ENCODE assay signal across 21 cellular contexts in genomic region chr2:175446201-175446600, GRCh38.
DNase-seq lines count a peak whose midpoint lies in the region; ATAC-seq, FAIRE-seq and TF ChIP-seq lines count a peak whose summit lies in the region.
"Had no signal": no experiment of that assay in that cellular context is flagged by ENCODE, and none has a peak within 500 bp of the region (broad histone marks: within the 10 kb centered on the region; RNA-seq: fewer than 3 reads in every experiment).

No MANE protein-coding gene starts in this region.

- no peaks in the 10 kb centered on the region for H3K9me1 ChIP-seq in K562 (ENCODE audit: control insufficient read depth, insufficient read depth, low read length)

- POLR2A ChIA-PET in A549 (lab: Yijun Ruan, JAX) (no interaction called here), K562 (lab: Yijun Ruan, JAX) (interaction anchor here (0.6 kb wide), 1 partner anchor 9 kb away, joined by 3 read pairs; no protein-coding TSS in a partner anchor)

- FAIRE-seq in A549 (lab: Jason Lieb, UNC) (no peak), K562 (lab: Jason Lieb, UNC) (no peak)
- FAIRE-seq: A204.1, D721Med, G401.6, GM12891, GM19239 had no signal

- H3K4me1 ChIP-seq in A549 (no peaks in the 10 kb centered on the region), K562 (replicated peaks in 1 of 2; ENCODE audit: control insufficient read depth in 2 of 2, insufficient read depth in 2 of 2, low read length in 2 of 2) (no peaks in the 10 kb centered on the region), SJCRH30 (no peaks in the 10 kb centered on the region)
- H3K4me1 ChIP-seq: Caco-2 had no signal

- H4K20me1 ChIP-seq in K562 (replicated peaks; ENCODE audit: control insufficient read depth, insufficient read depth, low read length) = no peaks in the 10 kb centered on the region
- H4K20me1 ChIP-seq: BLaER1 treated with 17β-estradiol and CSF1 and Interleukin-3, amounts not matched to agents 10 nM and 100 nM had no signal

- ATAC-seq in A549 = no peak
- no peak for ATAC-seq in K562
- ATAC-seq in HG02885 (IDR thresholded peaks at IDR 0.05; ENCODE audit: poor library complexity, unreplicated experiment) = no peak
- ATAC-seq: CD8-positive, alpha-beta T cell had no signal

- no peak overlapping the region for H3K9ac ChIP-seq in K562 (ENCODE audit: insufficient read depth in 1 of 2, low read depth in 2 of 2, low read length in 2 of 2)
- H3K9ac ChIP-seq: BLaER1 treated with 17β-estradiol and CSF1 and Interleukin-3, amounts not matched to agents 10 nM and 100 nM had no signal

- TF ChIP-seq RAD21 in A549 (conservative IDR thresholded peaks at IDR 0.05 in 1 of 2, IDR thresholded peaks at IDR 0.05 in 1 of 2) = no peak
- no peak for TF ChIP-seq RAD21 in K562 (CRISPR knock-in tag; conservative IDR thresholded peaks at IDR 0.05 in 1 of 2, IDR thresholded peaks at IDR 0.05 in 1 of 2)

- no TSS peak for BruUV-seq in K562 (replicated peaks; lab: Mats Ljungman, UMichigan)

- TF ChIP-seq EP300 in A549 (IDR thresholded peaks at IDR 0.05) (no peak), K562 (IDR thresholded peaks at IDR 0.05; ENCODE audit: low read length) (no peak)

- H3K4me2 ChIP-seq in A549 (no peak overlapping the region), K562 (ENCODE audit: insufficient read depth, low read length) (no peak overlapping the region)
- H3K4me2 ChIP-seq: BLaER1 treated with 17β-estradiol and CSF1 and Interleukin-3, amounts not matched to agents 10 nM and 100 nM had no signal

- no peak overlapping the region for H2AFZ ChIP-seq in K562 (ENCODE audit: low read depth, low read length)

- intact Hi-C loops in K562 (cut with micrococcal nuclease) = no loop called here

- no peaks in the 10 kb centered on the region for H3K9me3 ChIP-seq in A549
- no peaks in the 10 kb centered on the region for H3K9me3 ChIP-seq in K562 (replicated peaks; ENCODE audit: control insufficient read depth, insufficient read depth, low read depth, low read length)
- H3K9me3 ChIP-seq in SJCRH30 (replicated peaks) = no peaks in the 10 kb centered on the region
- H3K9me3 ChIP-seq: BLaER1 treated with 17β-estradiol and CSF1 and Interleukin-3, amounts not matched to agents 10 nM and 100 nM; Caco-2 had no signal

- CTCF ChIA-PET in A549 (lab: Yijun Ruan, JAX) (no interaction called here), K562 (lab: Yijun Ruan, JAX; ENCODE audit: low intra/inter-chr PET ratio) (no interaction called here)

- H3K27me3 ChIP-seq in HL-60 (ENCODE audit: insufficient read depth, poor library complexity, severe bottlenecking) (no peaks in the 10 kb centered on the region), K562 (ENCODE audit: control insufficient read depth in 2 of 2, insufficient read depth in 2 of 2, low read length in 2 of 2) (peaks cover 3 to 4% of the 10 kb centered on the region in 2 experiments; a peak in 2 of 5 replicates), SJCRH30 (0 out of 2 replicates have a peak, but pooled peaks cover 2% of the 10 kb centered on the region)
- H3K27me3 ChIP-seq: BLaER1 treated with 17β-estradiol and CSF1 and Interleukin-3, amounts not matched to agents 10 nM and 100 nM had no signal

- H3K27ac ChIP-seq in A549 = no peak overlapping the region
- peak overlapping the region; percentile 61 for H3K27ac ChIP-seq in HL-60 (replicated peaks)
- H3K27ac ChIP-seq in K562 (ENCODE audit: extremely low read depth, low read depth, low read length) = no peak overlapping the region
- H3K27ac ChIP-seq in SJCRH30 = no peak overlapping the region
- H3K27ac ChIP-seq: BLaER1 treated with 17β-estradiol and CSF1 and Interleukin-3, amounts not matched to agents 10 nM and 100 nM; C4-2B had no signal

- WGBS in A549 (ENCODE audit: missing lambda C conversion rate) = 26% methylated on average over 4 of the region's 4 CpGs
- 8% methylated on average over 4 of the region's 4 CpGs for WGBS in K562 (ENCODE audit: insufficient coverage, low coverage, missing lambda C conversion rate)

- TF ChIP-seq POLR2A in A549 (IDR thresholded peaks at IDR 0.05; ENCODE audit: low read length) (no peak), K562 (conservative IDR thresholded peaks at IDR 0.05) (no peak)

- no peak overlapping the region for H3K4me3 ChIP-seq in A549
- no peak overlapping the region for H3K4me3 ChIP-seq in HL-60 (replicated peaks; ENCODE audit: insufficient read depth, low read length)
- no peak overlapping the region for H3K4me3 ChIP-seq in K562
- no peak overlapping the region for H3K4me3 ChIP-seq in SJCRH30
- H3K4me3 ChIP-seq: BLaER1 treated with 17β-estradiol and CSF1 and Interleukin-3, amounts not matched to agents 10 nM and 100 nM had no signal

- no peaks in the 10 kb centered on the region for H3K36me3 ChIP-seq in K562 (ENCODE audit: control insufficient read depth, insufficient read depth, low read length)
- H3K36me3 ChIP-seq in SJCRH30 = no peaks in the 10 kb centered on the region
- H3K36me3 ChIP-seq: BLaER1 treated with 17β-estradiol and CSF1 and Interleukin-3, amounts not matched to agents 10 nM and 100 nM had no signal

- no peak for DNase-seq in A549 (ENCODE audit: low read depth in 1 of 2, low spot score in 1 of 2)
- no peak for DNase-seq in HL-60 (ENCODE audit: low read depth in 1 of 2, low spot score in 1 of 2)
- DNase-seq in K562 (ENCODE audit: extremely low read depth in 1 of 4, low spot score in 3 of 4) = peak in 1 of 4 experiments; percentile 8
- DNase-seq in SJCRH30 = no peak
- no peak for DNase-seq in NCI-H748 (lab: John Stamatoyannopoulos, UW; ENCODE audit: unreplicated experiment)
- DNase-seq: 8988T; AML-193; Caco-2; Calu3; CD4-positive, alpha-beta T cell; CD8-positive, alpha-beta T cell; DMS79 treated with DMSO at 0.1 percent for 48 hours; GF-D8 had no signal

- in situ Hi-C loops in K562 (cut with MboI) = no loop called here

- no peaks in the 10 kb centered on the region for H3K79me2 ChIP-seq in K562 (ENCODE audit: control insufficient read depth, insufficient read depth, low read length)

- TF ChIP-seq CTCF in A549 (IDR thresholded peaks at IDR 0.05) = no peak
- TF ChIP-seq CTCF in HL-60 (IDR thresholded peaks at IDR 0.05; ENCODE audit: insufficient read depth, low read length) = no peak
- no peak for TF ChIP-seq CTCF in K562 (IDR thresholded peaks at IDR 0.05 in 2 of 3, conservative IDR thresholded peaks at IDR 0.05 in 1 of 3; ENCODE audit: insufficient read depth in 2 of 3, low read depth in 1 of 3, low read length in 3 of 3)

TF ChIP-seq in A549, 52 proteins besides CTCF, POLR2A, EP300 and RAD21:
- no peak for TF ChIP-seq FOXS1 (CRISPR knock-in tag; IDR thresholded peaks at IDR 0.05)
- TF ChIP-seq MAFK (IDR thresholded peaks at IDR 0.05; ENCODE audit: partially characterized antibody) = peak; percentile 93
- no peak for TF ChIP-seq RCOR1 (IDR thresholded peaks at IDR 0.05; ENCODE audit: low read depth, low read length)

TF ChIP-seq in K562, 482 proteins besides CTCF, POLR2A, EP300 and RAD21:
- TF ChIP-seq MAFF (IDR thresholded peaks at IDR 0.05; ENCODE audit: low read length) = peak; percentile 98
- no peak for TF ChIP-seq TBP (optimal IDR thresholded peaks at IDR 0.05; ENCODE audit: low read depth, low read length)
- peak; percentile 91 for TF ChIP-seq MAFG (tag; conservative IDR thresholded peaks at IDR 0.05)
- peak; percentile 97 for TF ChIP-seq ZNF316 (IDR thresholded peaks at IDR 0.05)
- peak; percentile 95 for TF ChIP-seq C11orf30 (IDR thresholded peaks at IDR 0.05; ENCODE audit: low read depth)
- TF ChIP-seq MAFK (IDR thresholded peaks at IDR 0.05; ENCODE audit: low read length) = peak; percentile 99
- peak; percentile 28 for TF ChIP-seq RBM25 (IDR thresholded peaks at IDR 0.05; ENCODE audit: low read depth, low read length, severe bottlenecking)
- no peak for TF ChIP-seq RBM17 (IDR thresholded peaks at IDR 0.05; ENCODE audit: borderline replicate concordance, low read depth, low read length)

Comparison
In these comparisons a context has a peak if more than half of its experiments do, and no peak if none do; other contexts are left out.
1. Of the 35 proteins assayed by ChIP-seq in both K562 and A549: peak only in K562: none; only in A549: none; in both: MAFK; in neither: 34.